ENCODE assay signal across 9 cellular contexts in genomic region chr5:1293997-1294838, GRCh38. TPM values are rescaled to one million over a fixed set of nuclear protein-coding genes. Genes with fewer than 3 reads are reported as not detected.
A peak's percentile ranks its signal among the peaks of the same experiment; 100 is the strongest.
DNase-seq lines count a peak whose midpoint lies in the region; ATAC-seq and TF ChIP-seq lines count a peak whose summit lies in the region.
"Had no signal": no experiment of that assay in that cellular context is flagged by ENCODE, and none has a peak within 500 bp of the region (broad histone marks: within the 10 kb centered on the region; RNA-seq: fewer than 3 reads in every experiment).

No MANE protein-coding gene starts in this region.

- H3K4me2 ChIP-seq in neural progenitor cell: peak overlapping the region; percentile 85

- no peaks in the 10 kb centered on the region for H3K27me3 Mint-ChIP-seq in activated naive CD8-positive, alpha-beta T cell treated with anti-CD3 and anti-CD28 coated beads, Interleukin-2, amount 50 U/mL, for 24 hours
- peaks cover 13% of the 10 kb centered on the region for H3K27me3 Mint-ChIP-seq in neural progenitor cell (ENCODE audit: insufficient read depth, low read depth)

- TF ChIP-seq CTCF in HL-60 (IDR thresholded peaks at IDR 0.05; ENCODE audit: insufficient read depth, low read length): no peak
- TF ChIP-seq CTCF in neural progenitor cell (IDR thresholded peaks at IDR 0.05): no peak

- H2AFZ ChIP-seq in neural progenitor cell (replicated peaks): peak overlapping the region; percentile 91

- no peaks in the 10 kb centered on the region for H3K9me3 Mint-ChIP-seq in activated naive CD8-positive, alpha-beta T cell treated with anti-CD3 and anti-CD28 coated beads, Interleukin-2, amount 50 U/mL, for 24 hours
- no peaks in the 10 kb centered on the region for H3K9me3 Mint-ChIP-seq in neural progenitor cell

- DNase-seq in NCI-H2081 (lab: John Stamatoyannopoulos, UW) (peak; percentile 43 to 45), NCI-H2081 treated with DMSO at 0.1 percent for 48 hours (lab: John Stamatoyannopoulos, UW) (no peak), HL-60 (ENCODE audit: low read depth in 1 of 2, low spot score in 1 of 2) (no peak), neural progenitor cell (ENCODE audit: low spot score) (peak; percentile 64), NCI-H187 treated with DMSO at 0.1 percent for 48 hours (lab: John Stamatoyannopoulos, UW) (no peak), NCI-H446 (lab: John Stamatoyannopoulos, UW) (no peak)
- no peak for DNase-seq in activated naive CD8-positive, alpha-beta T cell treated with anti-CD3 and anti-CD28 coated beads, Interleukin-2, amount 50 U/mL, for 24 hours

- H3K4me3 ChIP-seq in HL-60 (replicated peaks; ENCODE audit: insufficient read depth, low read length): peak overlapping the region; percentile 36
- H3K4me3 ChIP-seq in neural progenitor cell: peak overlapping the region; percentile 66

- H3K4me1 ChIP-seq in neural progenitor cell: peaks cover 10% of the 10 kb centered on the region

- H3K27me3 ChIP-seq in HL-60 (ENCODE audit: insufficient read depth, poor library complexity, severe bottlenecking) (peaks cover 6% of the 10 kb centered on the region), neural progenitor cell (peaks cover 43% of the 10 kb centered on the region)

- peak overlapping the region; percentile 48 for H3K4me3 Mint-ChIP-seq in activated naive CD8-positive, alpha-beta T cell treated with anti-CD3 and anti-CD28 coated beads, Interleukin-2, amount 50 U/mL, for 24 hours
- H3K4me3 Mint-ChIP-seq in neural progenitor cell: peak overlapping the region; percentile 77

- H3K4me1 Mint-ChIP-seq in activated naive CD8-positive, alpha-beta T cell treated with anti-CD3 and anti-CD28 coated beads, Interleukin-2, amount 50 U/mL, for 24 hours: peaks cover 3% of the 10 kb centered on the region
- H3K4me1 Mint-ChIP-seq in neural progenitor cell: peaks cover 3% of the 10 kb centered on the region

- no peak overlapping the region for H3K27ac Mint-ChIP-seq in activated naive CD8-positive, alpha-beta T cell treated with anti-CD3 and anti-CD28 coated beads, Interleukin-2, amount 50 U/mL, for 24 hours
- H3K27ac Mint-ChIP-seq in neural progenitor cell: no peak overlapping the region

- H3F3A ChIP-seq in neural progenitor cell (ENCODE audit: low read depth): peaks cover 10% of the 10 kb centered on the region

- no peak overlapping the region for H3K9ac ChIP-seq in neural progenitor cell

- H3K79me2 ChIP-seq in neural progenitor cell (ENCODE audit: low read depth): no peaks in the 10 kb centered on the region

- no peaks in the 10 kb centered on the region for H3K9me3 ChIP-seq in neural progenitor cell (ENCODE audit: low read depth)

- no peaks in the 10 kb centered on the region for H3K36me3 Mint-ChIP-seq in activated naive CD8-positive, alpha-beta T cell treated with anti-CD3 and anti-CD28 coated beads, Interleukin-2, amount 50 U/mL, for 24 hours (ENCODE audit: low read depth)
- H3K36me3 Mint-ChIP-seq in neural progenitor cell: no peaks in the 10 kb centered on the region

- H3K27ac ChIP-seq in HL-60 (replicated peaks) (no peak overlapping the region), neural progenitor cell (no peak overlapping the region)

- ATAC-seq in activated naive CD8-positive, alpha-beta T cell treated with anti-CD3 and anti-CD28 coated beads, Interleukin-2, amount 50 U/mL, for 24 hours: peak; percentile 37
- ATAC-seq in GM19023 (IDR thresholded peaks at IDR 0.05; ENCODE audit: unreplicated experiment): no peak

- peaks cover 6% of the 10 kb centered on the region for H4K20me1 ChIP-seq in neural progenitor cell (ENCODE audit: low read depth)

- no peaks in the 10 kb centered on the region for H3K36me3 ChIP-seq in neural progenitor cell

RNA-seq across cellular contexts. Expression of gene TERT, which starts 0.7 kb away (rescaled TPM):
- 2.4 and 14.8 TPM in 2 replicates for total RNA-seq in neural progenitor cell (ENCODE audit: low replicate concordance)
- total RNA-seq: epithelial cell of proximal tubule had no signal

RNA-seq across cellular contexts. Expression of gene CLPTM1L, which starts 50.7 kb away (rescaled TPM):
- total RNA-seq in neural progenitor cell (ENCODE audit: low replicate concordance): 74.8 and 79.9 TPM in 2 replicates

Comparison
In these comparisons a context has a peak if more than half of its experiments do, and no peak if none do; other contexts are left out.
1. DNase-seq: peak in NCI-H2081 (2 of 2) and neural progenitor cell (single experiment); none in NCI-H2081 treated with DMSO at 0.1 percent for 48 hours (single experiment), HL-60 (0 of 2), activated naive CD8-positive, alpha-beta T cell treated with anti-CD3 and anti-CD28 coated beads, Interleukin-2, amount 50 U/mL, for 24 hours (single experiment), NCI-H187 treated with DMSO at 0.1 percent for 48 hours (single experiment) and NCI-H446 (0 of 2).